ENCODE assay signal across 18 cellular contexts in the genomic region with DNA sequence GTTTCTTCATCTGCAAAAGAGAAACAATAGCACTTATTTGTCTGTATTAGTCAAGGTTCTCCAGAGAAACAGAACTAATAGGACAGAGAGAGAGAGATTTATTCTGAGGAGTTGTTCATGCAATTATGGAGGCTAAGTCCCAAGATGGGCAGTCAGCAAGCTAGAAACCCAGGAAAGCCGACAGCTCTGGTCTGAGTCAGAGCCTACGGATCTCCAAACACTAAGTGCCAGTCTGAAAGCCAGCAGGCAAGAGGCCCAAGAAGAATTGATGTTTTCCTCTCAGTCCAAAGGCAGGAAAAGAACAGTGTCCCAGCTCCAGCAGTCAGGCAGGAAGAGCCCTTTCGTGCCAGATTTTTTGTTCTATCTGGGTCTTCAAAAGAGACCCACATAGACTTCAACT.
"Had no signal": no experiment of that assay in that cellular context is flagged by ENCODE, and none has a peak within 500 bp of the region (broad histone marks: within the 10 kb centered on the region; RNA-seq: fewer than 3 reads in every experiment).

No MANE protein-coding gene starts in this region.

- H3K9ac ChIP-seq: parathyroid adenoma had no signal

- H3K36me3 Mint-ChIP-seq: type B pancreatic cell had no signal

- H3K27ac ChIP-seq: coronary artery, gastrocnemius medialis, heart right ventricle, parathyroid adenoma, psoas muscle, right lobe of liver, skin epidermis, stomach had no signal

- H3K79me2 ChIP-seq: parathyroid adenoma had no signal

- H3K4me1 ChIP-seq: gastrocnemius medialis, heart right ventricle, parathyroid adenoma, psoas muscle, right lobe of liver had no signal

- H3K9me3 Mint-ChIP-seq: nephron, type B pancreatic cell had no signal

- H3K9me3 ChIP-seq: gastrocnemius medialis, heart right ventricle, psoas muscle, right lobe of liver, stomach had no signal

- ATAC-seq: gastrocnemius medialis, heart right ventricle, left lobe of liver, psoas muscle, right lobe of liver had no signal

- H2AFZ ChIP-seq: parathyroid adenoma had no signal

- H3K27me3 ChIP-seq: gastrocnemius medialis, right lobe of liver had no signal

- H3K4me3 Mint-ChIP-seq: nephron, type B pancreatic cell had no signal

- DNase-seq: effector CD4-positive, alpha-beta T cell; gastrocnemius medialis; heart right ventricle; islet precursor cell; mammary epithelial cell; occipital lobe; psoas muscle; retina; right lobe of liver; stimulated activated naive CD4-positive, alpha-beta T cell; stomach; substantia nigra had no signal

- H3K27ac Mint-ChIP-seq: nephron, type B pancreatic cell had no signal

- H3K4me1 Mint-ChIP-seq: nephron had no signal

- H3K36me3 ChIP-seq: gastrocnemius medialis, heart right ventricle, right lobe of liver, stomach had no signal

- H3K4me3 ChIP-seq: coronary artery, gastrocnemius medialis, heart right ventricle, psoas muscle, right lobe of liver, skin epidermis, stomach had no signal
